Comparison of ENCODE assay signal across 11 cellular contexts in the genomic region with DNA sequence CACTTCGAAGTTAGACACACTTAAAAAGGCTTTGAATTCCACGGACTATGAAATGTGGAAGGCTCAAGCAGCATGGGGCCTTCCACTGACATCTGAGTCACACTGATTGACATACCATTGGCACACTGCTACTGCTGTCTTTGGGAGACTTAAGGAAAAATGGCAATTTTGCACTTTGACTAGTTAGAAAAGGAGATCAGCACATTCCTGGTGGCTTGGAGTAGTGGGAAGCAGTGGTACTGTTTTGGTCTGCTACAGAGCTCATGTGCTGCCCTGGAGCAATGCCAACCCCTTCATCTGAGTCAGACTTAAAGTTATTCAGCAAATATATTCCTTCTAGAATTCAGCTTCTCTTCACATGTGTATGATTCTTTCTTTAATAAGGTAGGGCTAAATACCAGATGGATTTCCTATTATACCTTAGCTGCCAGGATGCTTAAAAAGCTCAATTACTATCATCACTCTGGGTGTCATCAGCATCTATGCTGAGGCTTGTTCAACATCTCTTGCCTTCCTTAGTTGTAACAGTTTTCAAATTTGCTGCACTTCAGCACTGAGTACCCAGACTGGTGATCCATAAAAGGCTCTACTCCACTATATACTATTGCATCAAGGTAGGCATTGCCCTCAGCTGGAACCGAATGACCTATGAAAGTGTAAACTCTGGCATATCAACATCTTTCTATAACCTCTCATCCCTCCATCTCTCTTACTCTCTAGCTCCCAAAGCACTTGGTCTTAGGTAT. TPM values are rescaled to one million over a fixed set of nuclear protein-coding genes. Genes with fewer than 3 reads are reported as not detected.
DNase-seq lines count a peak whose midpoint lies in the region; ATAC-seq, FAIRE-seq and TF ChIP-seq lines count a peak whose summit lies in the region.
"Had no signal": no experiment of that assay in that cellular context is flagged by ENCODE, and none has a peak within 500 bp of the region (broad histone marks: within the 10 kb centered on the region; RNA-seq: fewer than 3 reads in every experiment).

No MANE protein-coding gene starts in this region.

- H3K56ac ChIP-seq in IMR-90 (ENCODE audit: extremely low read depth, insufficient read depth, low read length), result no peak overlapping the region
- no peak overlapping the region for H3K56ac ChIP-seq in mesendoderm (ENCODE audit: low read length)

- H2BK120ac ChIP-seq in IMR-90 (ENCODE audit: low read depth, low read length), result no peak overlapping the region
- no peak overlapping the region for H2BK120ac ChIP-seq in mesendoderm (ENCODE audit: low read depth, low read length)

- no peak overlapping the region for H3K23ac ChIP-seq in IMR-90 (ENCODE audit: low read depth, low read length)
- no peak overlapping the region for H3K23ac ChIP-seq in mesendoderm (ENCODE audit: low read length)

- H2BK15ac ChIP-seq in IMR-90 (ENCODE audit: low read depth, low read length) (no peak overlapping the region), mesendoderm (replicated peaks; ENCODE audit: low read depth) (no peak overlapping the region)

- H4K91ac ChIP-seq in IMR-90 (ENCODE audit: insufficient read depth, low read depth, low read length), result no peak overlapping the region

- H4K8ac ChIP-seq in IMR-90 (ENCODE audit: low read depth in 2 of 2, low read length in 2 of 2) (no peak overlapping the region), mesendoderm (ENCODE audit: low read depth, low read length) (no peak overlapping the region)

- in situ Hi-C loops in IMR-90 (cut with MboI; ENCODE audit: low sequenced_read_pairs), result no loop called here

- no peak for FAIRE-seq in frontal cortex (lab: Jason Lieb, UNC)

- H2AK9ac ChIP-seq in IMR-90 (replicated peaks; ENCODE audit: low read depth, low read length, poor library complexity), result no peak overlapping the region

- no peaks in the 10 kb centered on the region for H4K20me1 ChIP-seq in IMR-90 (ENCODE audit: insufficient read depth, low read length)
- H4K20me1 ChIP-seq: BLaER1 treated with 17β-estradiol and CSF1 and Interleukin-3, amounts not matched to agents 10 nM and 100 nM had no signal

- H3K18ac ChIP-seq in IMR-90 (ENCODE audit: low read depth, low read length) (no peak overlapping the region), mesendoderm (ENCODE audit: low read length) (no peak overlapping the region)

- no peak overlapping the region for H3K4me2 ChIP-seq in IMR-90 (ENCODE audit: low read depth, low read length)
- H3K4me2 ChIP-seq in mesendoderm (ENCODE audit: low read length), result no peak overlapping the region
- H3K4me2 ChIP-seq: BLaER1 treated with 17β-estradiol and CSF1 and Interleukin-3, amounts not matched to agents 10 nM and 100 nM had no signal

- CTCF ChIA-PET in IMR-90 (lab: Yijun Ruan, JAX), result interaction anchor here (0.9 kb wide), 1 partner anchor 203 kb away, joined by 3 read pairs; no protein-coding TSS in a partner anchor

- no peaks in the 10 kb centered on the region for H3K79me2 ChIP-seq in mesendoderm (ENCODE audit: control insufficient read depth, insufficient read depth, low read length)

- no TSS peak for BruUV-seq in IMR-90 (replicated peaks; lab: Mats Ljungman, UMichigan)

- no peak overlapping the region for H3K27ac ChIP-seq in IMR-90 (ENCODE audit: insufficient read depth, low read length)
- H3K27ac ChIP-seq in mesendoderm (ENCODE audit: low read depth, low read length), result no peak overlapping the region
- H3K27ac ChIP-seq: BLaER1 treated with 17β-estradiol and CSF1 and Interleukin-3, amounts not matched to agents 10 nM and 100 nM had no signal

- H2AFZ ChIP-seq in IMR-90 (replicated peaks; ENCODE audit: low read length, poor library complexity), result peak overlapping the region; percentile 66

- no peak overlapping the region for H4K5ac ChIP-seq in IMR-90 (ENCODE audit: low read depth, low read length)
- no peak overlapping the region for H4K5ac ChIP-seq in mesendoderm (ENCODE audit: low read length)

- H3K79me1 ChIP-seq in IMR-90 (ENCODE audit: low read depth in 1 of 2, low read length in 2 of 2), result no peaks in the 10 kb centered on the region
- H3K79me1 ChIP-seq in mesendoderm (ENCODE audit: low read length), result no peaks in the 10 kb centered on the region

- H2AK5ac ChIP-seq in IMR-90 (ENCODE audit: low read depth, low read length) (no peak overlapping the region), mesendoderm (ENCODE audit: low read length) (no peak overlapping the region)

- peaks cover 3% of the 10 kb centered on the region; the same call in 1 of the 2 replicates for H3K9me1 ChIP-seq in IMR-90 (ENCODE audit: insufficient read depth, low read length)

- no peak overlapping the region; the same call in 1 of the 2 replicates for H3K14ac ChIP-seq in IMR-90 (replicated peaks; ENCODE audit: low read depth, low read length)

- peak; percentile 96 for ATAC-seq in IMR-90 (ENCODE audit: low read depth)
- ATAC-seq in GM19328 (IDR thresholded peaks at IDR 0.05; ENCODE audit: unreplicated experiment), result no peak
- ATAC-seq in GM18517 (IDR thresholded peaks at IDR 0.05; ENCODE audit: unreplicated experiment), result no peak

- POLR2A ChIA-PET in IMR-90 (lab: Charles Lee; ENCODE audit: unreplicated experiment), result interaction anchor here (0.5 to 0.6 kb wide), 2 partner anchors 8 to 157 kb away, joined by 4 to 9 read pairs; no protein-coding TSS in a partner anchor

- no peak overlapping the region for H3K9ac ChIP-seq in IMR-90 (ENCODE audit: low read depth, low read length)
- H3K9ac ChIP-seq in mesendoderm (ENCODE audit: low read length), result no peak overlapping the region
- H3K9ac ChIP-seq: BLaER1 treated with 17β-estradiol and CSF1 and Interleukin-3, amounts not matched to agents 10 nM and 100 nM had no signal

- DNase-seq in AG08395 (ENCODE audit: low spot score) (peak; percentile 71), IMR-90 (peak; percentile 93), dedifferentiated amniotic fluid mesenchymal stem cell (ENCODE audit: extremely low spot score) (peak; percentile 66), mesendoderm (peak; percentile 3), NCI-H1694 (lab: John Stamatoyannopoulos, UW) (no peak), frontal cortex (ENCODE audit: low spot score in 2 of 2) (no peak)
- DNase-seq: activated CD4-positive, alpha-beta T cell treated with anti-CD3 and anti-CD28 coated beads, Interleukin-2, amount 10 ng/mL, durations not matched to agents 7 days and 5 days; retina had no signal

- H3K36me3 ChIP-seq in IMR-90 (ENCODE audit: control insufficient read depth, insufficient read depth, low read length), result no peaks in the 10 kb centered on the region
- H3K36me3 ChIP-seq in mesendoderm (ENCODE audit: control insufficient read depth, insufficient read depth, low read length), result no peaks in the 10 kb centered on the region
- H3K36me3 ChIP-seq: BLaER1 treated with 17β-estradiol and CSF1 and Interleukin-3, amounts not matched to agents 10 nM and 100 nM had no signal

- H3K4me1 ChIP-seq in IMR-90 (ENCODE audit: control insufficient read depth, insufficient read depth, low read length) (peaks cover 2% of the 10 kb centered on the region), mesendoderm (ENCODE audit: control insufficient read depth, low read depth, low read length) (no peaks in the 10 kb centered on the region)
- H3K4me1 ChIP-seq: BLaER1 treated with 17β-estradiol and CSF1 and Interleukin-3, amounts not matched to agents 10 nM and 100 nM had no signal

- TF ChIP-seq CTCF in IMR-90 (conservative IDR thresholded peaks at IDR 0.05; ENCODE audit: low read depth, low read length), result no peak

- no peak overlapping the region for H3K4ac ChIP-seq in IMR-90 (ENCODE audit: low read depth, low read length)
- no peak overlapping the region for H3K4ac ChIP-seq in mesendoderm (ENCODE audit: low read depth, low read length)

- no peak for TF ChIP-seq POLR2A in IMR-90 (IDR thresholded peaks at IDR 0.05; ENCODE audit: low read depth, low read length)

- no peaks in the 10 kb centered on the region for H3K9me3 ChIP-seq in IMR-90 (ENCODE audit: control insufficient read depth, insufficient read depth, low read length)

- no peak overlapping the region for H2BK5ac ChIP-seq in IMR-90 (ENCODE audit: low read depth, low read length, poor library complexity, severe bottlenecking)
- no peak overlapping the region for H2BK5ac ChIP-seq in mesendoderm (ENCODE audit: low read length)

- H3K4me3 ChIP-seq in IMR-90 (ENCODE audit: insufficient read depth, low read depth, low read length), result no peak overlapping the region
- no peak overlapping the region for H3K4me3 ChIP-seq in mesendoderm (ENCODE audit: low read length)
- H3K4me3 ChIP-seq: BLaER1 treated with 17β-estradiol and CSF1 and Interleukin-3, amounts not matched to agents 10 nM and 100 nM had no signal

- WGBS in IMR-90 (ENCODE audit: extremely low coverage in 2 of 2, insufficient read length in 1 of 2), 2 experiments, result 95% methylated on average over 3 of the region's 3 CpGs; no CpG with 5 or more reads in 1 of the 2 experiments
- WGBS in mesendoderm (ENCODE audit: extremely low coverage, insufficient coverage, low lambda C conversion rate), result no CpG with 5 or more reads among the region's 3 CpGs

- no peak for TF ChIP-seq RAD21 in IMR-90 (IDR thresholded peaks at IDR 0.05; ENCODE audit: low read length)

- H3K27me3 ChIP-seq in IMR-90 (ENCODE audit: control insufficient read depth, insufficient read depth, low read length), result no peaks in the 10 kb centered on the region
- no peaks in the 10 kb centered on the region for H3K27me3 ChIP-seq in mesendoderm (ENCODE audit: insufficient read depth, low read length, poor library complexity)
- H3K27me3 ChIP-seq: BLaER1 treated with 17β-estradiol and CSF1 and Interleukin-3, amounts not matched to agents 10 nM and 100 nM had no signal

- intact Hi-C loops in IMR-90 (cut with micrococcal nuclease), result no loop called here

- peak overlapping the region; percentile 43; the same call in 1 of the 2 replicates for H2BK20ac ChIP-seq in IMR-90 (ENCODE audit: low read depth, low read length)

- dilution Hi-C loops in IMR-90 (cut with HindIII; ENCODE audit: low sequenced_read_pairs, unreplicated experiment), result no loop called here

TF ChIP-seq in IMR-90, 13 proteins besides CTCF, POLR2A, EP300 and RAD21 (continues in another document):
- TF ChIP-seq RCOR1 (IDR thresholded peaks at IDR 0.05; ENCODE audit: insufficient replicate concordance, low read length) (no peak), CHD1 (IDR thresholded peaks at IDR 0.05; ENCODE audit: low read depth, low read length) (no peak)
- TF ChIP-seq, protein P1, sequence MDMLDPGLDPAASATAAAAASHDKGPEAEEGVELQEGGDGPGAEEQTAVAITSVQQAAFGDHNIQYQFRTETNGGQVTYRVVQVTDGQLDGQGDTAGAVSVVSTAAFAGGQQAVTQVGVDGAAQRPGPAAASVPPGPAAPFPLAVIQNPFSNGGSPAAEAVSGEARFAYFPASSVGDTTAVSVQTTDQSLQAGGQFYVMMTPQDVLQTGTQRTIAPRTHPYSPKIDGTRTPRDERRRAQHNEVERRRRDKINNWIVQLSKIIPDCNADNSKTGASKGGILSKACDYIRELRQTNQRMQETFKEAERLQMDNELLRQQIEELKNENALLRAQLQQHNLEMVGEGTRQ (IDR thresholded peaks at IDR 0.05; ENCODE audit: low read depth, low read length), result peak; percentile 48; the same call in 1 of the 2 replicates

RNA-seq across cellular contexts. Expression of a gene that starts 42.3 kb away (rescaled TPM):
- 36.4 and 62.5 TPM in 2 replicates for total RNA-seq in IMR-90 (2012; rRNA removed)
- polyA plus RNA-seq in IMR-90 (2012; rRNA removed), result 32.8 and 40.0 TPM in 2 replicates
- polyA plus RNA-seq in IMR-90 (2012; cell fraction: cytosol; rRNA removed), result 4.7 and 5.5 TPM in 2 replicates
- polyA plus RNA-seq in IMR-90 (2012; cell fraction: nucleus; rRNA removed; ENCODE audit: low replicate concordance), result 1.2 and 13.8 TPM in 2 replicates
- 21.4 TPM for polyA plus RNA-seq in mesendoderm (2013, experiment 1 of 2)
- 21.2 TPM for polyA plus RNA-seq in mesendoderm (2013, experiment 2 of 2)
- 28.9 TPM for total RNA-seq in frontal cortex

Comparison
In these comparisons a context has a peak if more than half of its experiments do, and no peak if none do; other contexts are left out.
1. DNase-seq: peak in AG08395 (single experiment), IMR-90 (single experiment), dedifferentiated amniotic fluid mesenchymal stem cell (single experiment) and mesendoderm (single experiment); none in NCI-H1694 (single experiment) and frontal cortex (0 of 2).